Comparison of ENCODE assay signal across 8 cellular contexts in genomic region chr1:9490605-9491339, GRCh38. TPM values are rescaled to one million over a fixed set of nuclear protein-coding genes. Genes with fewer than 3 reads are reported as not detected.
A peak's percentile ranks its signal among the peaks of the same experiment; 100 is the strongest.
DNase-seq lines count a peak whose midpoint lies in the region; ATAC-seq and TF ChIP-seq lines count a peak whose summit lies in the region.

No MANE protein-coding gene starts in this region.

- DNase-seq in COLO829 (ENCODE audit: low spot score): peak; percentile 45
- DNase-seq in HS-5 (ENCODE audit: low read depth): peak; percentile 37
- peak; percentile 55 to 89 for DNase-seq in PC-9
- peak; percentile 87 for DNase-seq in activated T-cell treated with anti-CD3 and anti-CD28 coated beads, Interleukin-2, amount 50 U/mL, for 1 hour
- DNase-seq in naive B cell: peak; percentile 74
- DNase-seq in stimulated activated CD8-positive, alpha-beta memory T cell treated with anti-CD3 and anti-CD28 coated beads, Interleukin-7, amount 100 ng/mL, for 24 hours (ENCODE audit: low read depth): peak; percentile 86

- H3K27ac ChIP-seq in PC-9: no peak overlapping the region

- no peaks in the 10 kb centered on the region for H3K9me2 ChIP-seq in PC-9 (ENCODE audit: insufficient read depth)

- H3K27me3 ChIP-seq in PC-9 (ENCODE audit: insufficient read depth, low read depth): no peaks in the 10 kb centered on the region

- H3F3A ChIP-seq in PC-9 (ENCODE audit: insufficient read depth, low read depth): no peaks in the 10 kb centered on the region

- no peak overlapping the region for H2AFZ ChIP-seq in PC-9

- no peaks in the 10 kb centered on the region for H4K20me1 ChIP-seq in PC-9 (ENCODE audit: insufficient read depth)

- no peaks in the 10 kb centered on the region for H3K9me3 ChIP-seq in PC-9 (ENCODE audit: insufficient read depth, low read depth)

- TF ChIP-seq CTCF in PC-9 (conservative IDR thresholded peaks at IDR 0.05): peak; percentile 83

- H3K4me3 Mint-ChIP-seq in naive B cell: peak overlapping the region in 1 of 8 donors; percentile 58

- peaks cover 2 to 8% (median 4%) of the 10 kb centered on the region in 3 donors for H3K4me1 Mint-ChIP-seq in naive B cell

- H3K4me2 ChIP-seq in PC-9: no peak overlapping the region

- H3K27ac Mint-ChIP-seq in naive B cell: peak overlapping the region in 2 of 6 donors; percentile 12 to 26

- no peaks in the 10 kb centered on the region for H3K79me2 ChIP-seq in PC-9 (ENCODE audit: low read depth)

- no peaks in the 10 kb centered on the region for H3K36me3 Mint-ChIP-seq in naive B cell

- H3K4me3 ChIP-seq in PC-9: no peak overlapping the region

- BruUV-seq in PC-9 (replicated peaks; lab: Mats Ljungman, UMichigan): no TSS peak

- ATAC-seq in esophagus mucosa (peak; percentile 91), naive B cell (ENCODE audit: low read depth in 2 of 2) (peak; percentile 69 to 71), GM18519 (IDR thresholded peaks at IDR 0.05; ENCODE audit: low FRiP score, unreplicated experiment) (no peak)

- POLR2A ChIA-PET in PC-9 (lab: Charles Lee; ENCODE audit: unreplicated experiment): interaction anchor here (0.6 to 0.7 kb wide), 2 partner anchors 385 to 929 kb away, joined by 3 to 7 read pairs; no protein-coding TSS in a partner anchor

- H3K4me1 ChIP-seq in PC-9 (replicated peaks; ENCODE audit: insufficient read depth): no peaks in the 10 kb centered on the region

- intact Hi-C loops in PC-9 (cut with micrococcal nuclease; ENCODE audit: unreplicated experiment): loop anchor here (1.0 to 5.0 kb wide), 5 partner anchors 201 to 573 kb away; no protein-coding TSS in a partner anchor

- CTCF ChIA-PET in PC-9 (lab: Charles Lee): interaction anchor here (0.5 to 1.6 kb wide), 4 partner anchors 79 to 224 kb away, joined by 3 to 7 read pairs (median 4); no protein-coding TSS in a partner anchor

- H3K9me3 Mint-ChIP-seq in naive B cell: peaks cover 0 to 2% (median 0%) of the 10 kb centered on the region in 7 donors

- no peaks in the 10 kb centered on the region for H3K36me3 ChIP-seq in PC-9 (ENCODE audit: low read depth)

- H3K27me3 Mint-ChIP-seq in naive B cell: peaks cover 7 to 27% (median 18%) of the 10 kb centered on the region in 3 donors

RNA-seq across cellular contexts. Expression of gene SLC25A33, which starts 48.5 kb away (rescaled TPM):
- total RNA-seq in PC-9 (2021) (3.0 and 4.4 TPM in 2 replicates), esophagus mucosa (3.6 TPM)
- polyA plus RNA-seq in naive B cell (ENCODE audit: low read depth in 6 of 6): 1 to 10 TPM; 6.3 to 8.7 (median 8.1) TPM

Comparison
In these comparisons a context has a peak if more than half of its experiments do, and no peak if none do; other contexts are left out.
1. DNase-seq: peak in every context shown above with its lines; median percentile 87 in activated T-cell treated with anti-CD3 and anti-CD28 coated beads, Interleukin-2, amount 50 U/mL, for 1 hour; 86 in stimulated activated CD8-positive, alpha-beta memory T cell treated with anti-CD3 and anti-CD28 coated beads, Interleukin-7, amount 100 ng/mL, for 24 hours; 74 in naive B cell; 72 in PC-9; 45 in COLO829; 37 in HS-5.